In the genomic region with DNA sequence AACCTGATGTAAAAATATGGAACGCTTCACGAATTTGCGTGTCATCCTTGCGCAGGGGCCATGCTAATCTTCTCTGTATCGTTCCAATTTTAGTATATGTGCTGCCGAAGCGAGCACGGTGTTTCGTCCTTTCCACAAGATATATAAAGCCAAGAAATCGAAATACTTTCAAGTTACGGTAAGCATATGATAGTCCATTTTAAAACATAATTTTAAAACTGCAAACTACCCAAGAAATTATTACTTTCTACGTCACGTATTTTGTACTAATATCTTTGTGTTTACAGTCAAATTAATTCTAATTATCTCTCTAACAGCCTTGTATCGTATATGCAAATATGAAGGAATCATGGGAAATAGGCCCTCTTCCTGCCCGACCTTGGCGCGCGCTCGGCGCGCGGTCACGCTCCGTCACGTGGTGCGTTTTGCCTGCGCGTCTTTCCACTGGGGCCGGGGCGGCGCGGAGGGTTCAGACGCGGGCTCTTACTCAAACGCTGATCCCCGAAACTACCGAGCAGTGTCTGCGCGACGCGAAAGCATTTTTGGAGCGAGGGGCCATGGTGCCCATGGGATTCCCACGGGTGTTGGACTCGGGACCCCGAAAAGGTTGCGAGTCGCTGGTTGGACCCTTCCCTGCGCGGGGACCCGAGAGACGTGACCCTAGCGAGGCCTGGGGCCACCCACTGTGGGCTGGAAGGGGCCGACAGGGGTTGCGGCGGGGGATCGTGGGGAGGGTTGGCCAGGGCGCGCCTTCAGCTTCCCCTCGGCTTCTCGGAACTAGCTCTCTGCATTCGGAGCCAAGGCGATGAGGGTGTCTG, we compare ENCODE assay signal across 8 cellular contexts. TPM values are rescaled to one million over a fixed set of nuclear protein-coding genes. Genes with fewer than 3 reads are reported as not detected.
DNase-seq lines count a peak whose midpoint lies in the region; ATAC-seq and TF ChIP-seq lines count a peak whose summit lies in the region.

A gene (minus strand): TSS at position 117 of the 818 bp plus-strand sequence.

- peaks cover 11% of the 10 kb centered on the region for H3K4me1 ChIP-seq in thymus (ENCODE audit: control insufficient read depth, insufficient read depth, low read length)

- H3K36me3 Mint-ChIP-seq in activated naive CD8-positive, alpha-beta T cell treated with anti-CD3 and anti-CD28 coated beads, Interleukin-2, amount 10 ng/mL, durations not matched to agents 7 days and 5 days, result peaks cover 3% of the 10 kb centered on the region
- no peaks in the 10 kb centered on the region for H3K36me3 Mint-ChIP-seq in glutamatergic neuron (ENCODE audit: unreplicated experiment)
- no peaks in the 10 kb centered on the region for H3K36me3 Mint-ChIP-seq in osteocyte (ENCODE audit: unreplicated experiment)

- peaks cover 25% of the 10 kb centered on the region for H3K27me3 Mint-ChIP-seq in activated naive CD8-positive, alpha-beta T cell treated with anti-CD3 and anti-CD28 coated beads, Interleukin-2, amount 10 ng/mL, durations not matched to agents 7 days and 5 days
- H3K27me3 Mint-ChIP-seq in glutamatergic neuron (ENCODE audit: unreplicated experiment) (peaks cover 15% of the 10 kb centered on the region), osteocyte (ENCODE audit: unreplicated experiment) (peaks cover 16% of the 10 kb centered on the region)

- POLR2A ChIA-PET in activated naive CD8-positive, alpha-beta T cell treated with anti-CD3 and anti-CD28 coated beads, Interleukin-2, amount 10 ng/mL, durations not matched to agents 7 days and 5 days (lab: Charles Lee), result interaction anchor here (0.6 to 2.0 kb wide), 6 partner anchors 16 to 582 kb away, joined by 3 to 10 read pairs (median 4); a partner anchor contains a TSS

- H3K9me3 Mint-ChIP-seq in activated naive CD8-positive, alpha-beta T cell treated with anti-CD3 and anti-CD28 coated beads, Interleukin-2, amount 10 ng/mL, durations not matched to agents 7 days and 5 days, result no peaks in the 10 kb centered on the region
- H3K9me3 Mint-ChIP-seq in glutamatergic neuron (ENCODE audit: unreplicated experiment) (peaks cover 16% of the 10 kb centered on the region), osteocyte (ENCODE audit: unreplicated experiment) (no peaks in the 10 kb centered on the region)

- H3K27ac ChIP-seq in thymus (ENCODE audit: low read depth), result peak within 1 kb of the TSS; percentile 91

- peak within 1 kb of the TSS; percentile 63 for H3K4me3 ChIP-seq in thymus (ENCODE audit: low read length)

- DNase-seq in GM10266 (ENCODE audit: extremely low spot score) (peak; percentile 91), NCI-H1105 treated with DMSO at 0.1 percent for 48 hours (lab: John Stamatoyannopoulos, UW) (peak; percentile 98), SKM-1 treated with dmso at 0.1 percent for 144 hours (lab: John Stamatoyannopoulos, UW; ENCODE audit: unreplicated experiment) (peak; percentile 89), glutamatergic neuron (peak; percentile 90), osteocyte (ENCODE audit: extremely low spot score, unreplicated experiment) (peak; percentile 97)
- DNase-seq in activated naive CD8-positive, alpha-beta T cell treated with anti-CD3 and anti-CD28 coated beads, Interleukin-2, amount 10 ng/mL, durations not matched to agents 7 days and 5 days, result peak; percentile 97

- H3K9me3 ChIP-seq in thymus (ENCODE audit: control insufficient read depth), result no peaks in the 10 kb centered on the region

- peak within 1 kb of the TSS; percentile 95 for H3K27ac Mint-ChIP-seq in activated naive CD8-positive, alpha-beta T cell treated with anti-CD3 and anti-CD28 coated beads, Interleukin-2, amount 10 ng/mL, durations not matched to agents 7 days and 5 days
- H3K27ac Mint-ChIP-seq in glutamatergic neuron (ENCODE audit: unreplicated experiment), result peak within 1 kb of the TSS; percentile 98
- peak within 1 kb of the TSS; percentile 93 for H3K27ac Mint-ChIP-seq in osteocyte (ENCODE audit: unreplicated experiment)

- peak within 1 kb of the TSS; percentile 91 for H3K4me3 Mint-ChIP-seq in activated naive CD8-positive, alpha-beta T cell treated with anti-CD3 and anti-CD28 coated beads, Interleukin-2, amount 10 ng/mL, durations not matched to agents 7 days and 5 days
- peak within 1 kb of the TSS; percentile 87 for H3K4me3 Mint-ChIP-seq in glutamatergic neuron (ENCODE audit: unreplicated experiment)
- peak within 1 kb of the TSS; percentile 87 for H3K4me3 Mint-ChIP-seq in osteocyte (ENCODE audit: unreplicated experiment)

- peaks cover 25% of the 10 kb centered on the region for H3K4me1 Mint-ChIP-seq in activated naive CD8-positive, alpha-beta T cell treated with anti-CD3 and anti-CD28 coated beads, Interleukin-2, amount 10 ng/mL, durations not matched to agents 7 days and 5 days
- H3K4me1 Mint-ChIP-seq in glutamatergic neuron (ENCODE audit: low read depth, unreplicated experiment) (peaks cover 21% of the 10 kb centered on the region), osteocyte (ENCODE audit: unreplicated experiment) (peaks cover 55% of the 10 kb centered on the region)

- H3K36me3 ChIP-seq in thymus (ENCODE audit: control insufficient read depth, insufficient read depth), result no peaks in the 10 kb centered on the region

- peaks cover 11% of the 10 kb centered on the region for H3K27me3 ChIP-seq in thymus (ENCODE audit: control insufficient read depth, insufficient read depth)

- WGBS in thymus, result under 1% methylated on average over 62 of the region's 62 CpGs

- no peak for TF ChIP-seq CTCF in GM10266 (IDR thresholded peaks at IDR 0.05; ENCODE audit: control insufficient read depth, insufficient read depth, low read depth, missing control alignments)
- TF ChIP-seq CTCF in glutamatergic neuron (IDR thresholded peaks at IDR 0.05; ENCODE audit: partially characterized antibody, unreplicated experiment), result no peak
- no peak for TF ChIP-seq CTCF in osteocyte (IDR thresholded peaks at IDR 0.05)

- peak; percentile 91 for ATAC-seq in HG02642 (IDR thresholded peaks at IDR 0.05; ENCODE audit: poor library complexity, unreplicated experiment)
- peak; percentile 91 for ATAC-seq in activated naive CD8-positive, alpha-beta T cell treated with anti-CD3 and anti-CD28 coated beads, Interleukin-2, amount 10 ng/mL, durations not matched to agents 7 days and 5 days (ENCODE audit: low read depth)

RNA-seq across cellular contexts. Expression of the gene that starts here (rescaled TPM):
- not detected for total RNA-seq in activated naive CD8-positive, alpha-beta T cell treated with anti-CD3 and anti-CD28 coated beads, Interleukin-2, amount 10 ng/mL, durations not matched to agents 7 days and 5 days
- not detected for total RNA-seq in glutamatergic neuron (ENCODE audit: unreplicated experiment)
- total RNA-seq in osteocyte, result not detected in 2 replicates
- not detected for polyA plus RNA-seq in thymus

Comparison
In these comparisons a context has a peak if more than half of its experiments do, and no peak if none do; other contexts are left out.
1. Peak in every context shown above with its lines: DNase-seq, ATAC-seq, H3K4me3 ChIP-seq and H3K27ac ChIP-seq.
2. Peak in DNase-seq and ATAC-seq in activated naive CD8-positive, alpha-beta T cell treated with anti-CD3 and anti-CD28 coated beads, Interleukin-2, amount 10 ng/mL, durations not matched to agents 7 days and 5 days; RNA of the gene not detected or under 1 TPM.
3. Peak in DNase-seq in glutamatergic neuron; RNA of the gene not detected or under 1 TPM.
4. Peak in DNase-seq in osteocyte; RNA of the gene not detected or under 1 TPM.